ENCODE assay signal across 11 cellular contexts in genomic region chr5:8843766-8844165, GRCh38.
DNase-seq lines count a peak whose midpoint lies in the region; ATAC-seq lines count a peak whose summit lies in the region.
"Had no signal": no experiment of that assay in that cellular context is flagged by ENCODE, and none has a peak within 500 bp of the region (broad histone marks: within the 10 kb centered on the region; RNA-seq: fewer than 3 reads in every experiment).

No MANE protein-coding gene starts in this region.

- DNase-seq in A172 (ENCODE audit: low spot score) (peak; percentile 21), MG63 (peak; percentile 42), dedifferentiated amniotic fluid mesenchymal stem cell (ENCODE audit: extremely low spot score) (peak; percentile 21), medulla oblongata (ENCODE audit: extremely low spot score) (peak; percentile 60), NCI-H1436 treated with DMSO at 0.1 percent for 48 hours (lab: John Stamatoyannopoulos, UW) (no peak), GOT3 (lab: John Stamatoyannopoulos, UW) (no peak)
- no peak for DNase-seq in activated naive CD4-positive, alpha-beta T cell treated with anti-CD3 and anti-CD28 coated beads, Interleukin-2, amount 50 U/mL, for 16 hours
- DNase-seq: activated CD8-positive, alpha-beta memory T cell treated with anti-CD3 and anti-CD28 coated beads, Interleukin-2, amount 50 U/mL, for 4 hours; naive thymus-derived CD4-positive, alpha-beta T cell had no signal

- no peaks in the 10 kb centered on the region for H3K36me3 ChIP-seq in MG63
- H3K36me3 ChIP-seq: BLaER1 treated with 17β-estradiol and CSF1 and Interleukin-3, amounts not matched to agents 10 nM and 100 nM had no signal

- H3K27me3 ChIP-seq in MG63 = no peaks in the 10 kb centered on the region
- H3K27me3 ChIP-seq: BLaER1 treated with 17β-estradiol and CSF1 and Interleukin-3, amounts not matched to agents 10 nM and 100 nM had no signal

- H3K9me3 ChIP-seq in MG63 = peaks cover 7% of the 10 kb centered on the region

- H3K4me3 ChIP-seq in MG63 = no peak overlapping the region
- H3K4me3 ChIP-seq: BLaER1 treated with 17β-estradiol and CSF1 and Interleukin-3, amounts not matched to agents 10 nM and 100 nM had no signal

- no peak for ATAC-seq in GM19467 (IDR thresholded peaks at IDR 0.05; ENCODE audit: unreplicated experiment)
- ATAC-seq: naive thymus-derived CD4-positive, alpha-beta T cell had no signal

Comparison
In these comparisons a context has a peak if more than half of its experiments do, and no peak if none do; other contexts are left out.
1. DNase-seq: peak in A172 (single experiment), MG63 (single experiment), dedifferentiated amniotic fluid mesenchymal stem cell (single experiment) and medulla oblongata (single experiment); none in NCI-H1436 treated with DMSO at 0.1 percent for 48 hours (single experiment), GOT3 (single experiment) and activated naive CD4-positive, alpha-beta T cell treated with anti-CD3 and anti-CD28 coated beads, Interleukin-2, amount 50 U/mL, for 16 hours (single experiment).